Comparison of ENCODE assay signal across 23 cellular contexts in the genomic region with DNA sequence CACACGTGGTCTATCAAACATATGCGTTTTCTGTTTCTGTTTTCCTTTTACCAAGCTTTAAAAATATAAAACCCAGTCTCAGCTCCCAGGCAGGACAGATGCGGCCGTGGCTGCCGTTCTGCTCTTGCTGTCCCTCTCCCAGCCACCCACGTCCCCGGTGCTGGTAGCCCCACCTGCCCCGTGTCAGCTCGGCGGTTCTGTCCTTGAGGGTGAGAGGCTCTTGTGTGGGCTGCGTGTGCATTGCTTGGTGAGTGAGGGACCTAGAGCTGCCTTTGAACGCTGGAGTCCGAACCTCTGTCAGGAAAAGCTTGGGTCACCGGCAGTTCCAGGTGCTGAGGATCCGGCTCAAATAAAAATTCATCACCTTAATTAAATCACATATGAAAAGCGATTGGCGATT.
"Had no signal": no experiment of that assay in that cellular context is flagged by ENCODE, and none has a peak within 500 bp of the region (broad histone marks: within the 10 kb centered on the region; RNA-seq: fewer than 3 reads in every experiment).

No MANE protein-coding gene starts in this region.

- H3K27me3 ChIP-seq: adrenal gland, Peyer's patch had no signal

- H3K4me3 ChIP-seq: adrenal gland, Peyer's patch had no signal

- ATAC-seq: activated CD4-positive, alpha-beta T cell treated with anti-CD3 and anti-CD28 coated beads for 36 hours had no signal

- H3K27ac Mint-ChIP-seq: activated CD4-positive, alpha-beta memory T cell treated with anti-CD3 and anti-CD28 coated beads, Interleukin-2, amount 10 ng/mL, durations not matched to agents 7 days and 5 days; activated CD4-positive, alpha-beta T cell treated with anti-CD3 and anti-CD28 coated beads for 36 hours; activated naive CD8-positive, alpha-beta T cell treated with anti-CD3 and anti-CD28 coated beads, Interleukin-2, amount 10 ng/mL, durations not matched to agents 7 days and 5 days had no signal

- H3K4me3 Mint-ChIP-seq: activated CD4-positive, alpha-beta memory T cell treated with anti-CD3 and anti-CD28 coated beads, Interleukin-2, amount 10 ng/mL, durations not matched to agents 7 days and 5 days; activated CD4-positive, alpha-beta T cell treated with anti-CD3 and anti-CD28 coated beads for 36 hours; activated naive CD8-positive, alpha-beta T cell treated with anti-CD3 and anti-CD28 coated beads, Interleukin-2, amount 10 ng/mL, durations not matched to agents 7 days and 5 days had no signal

- H3K27ac ChIP-seq: adrenal gland, Peyer's patch, WERI-Rb-1 had no signal

- DNase-seq: activated CD4-positive, alpha-beta memory T cell treated with anti-CD3 and anti-CD28 coated beads, Interleukin-2, amount 10 ng/mL, durations not matched to agents 7 days and 5 days; activated CD4-positive, alpha-beta T cell treated with anti-CD3 and anti-CD28 coated beads for 36 hours; activated CD4-positive, alpha-beta T cell treated with anti-CD3 and anti-CD28 coated beads, Interleukin-2, amount 50 U/mL, for 1 hour; activated naive CD4-positive, alpha-beta T cell treated with anti-CD3 and anti-CD28 coated beads, Interleukin-2, amount 50 U/mL, for 16 hours; activated naive CD8-positive, alpha-beta T cell treated with anti-CD3 and anti-CD28 coated beads, Interleukin-2, amount 10 ng/mL, durations not matched to agents 7 days and 5 days; activated T-cell treated with anti-CD3 and anti-CD28 coated beads for 4 hours; adrenal gland; anterior cingulate cortex; caudate nucleus; Kasumi-1; MV-4-11; NCI-H1092 treated with DMSO at 0.1 percent for 48 hours; NCI-H1417 treated with DMSO at 0.1 percent for 48 hours; NCI-H1694; NCI-H2029; NCI-H2107; NCI-H2171 treated with DMSO at 0.1 percent for 48 hours; NCI-H226; NCI-H526 treated with DMSO at 0.1 percent for 48 hours; NK-92 treated with Interleukin-12 subunit alpha and Interleukin-12 subunit beta, amount 100 ng/mL, for 24 hours; Peyer's patch; SHP77; WERI-Rb-1 had no signal

- H3K27me3 Mint-ChIP-seq: activated CD4-positive, alpha-beta memory T cell treated with anti-CD3 and anti-CD28 coated beads, Interleukin-2, amount 10 ng/mL, durations not matched to agents 7 days and 5 days; activated CD4-positive, alpha-beta T cell treated with anti-CD3 and anti-CD28 coated beads for 36 hours; activated naive CD8-positive, alpha-beta T cell treated with anti-CD3 and anti-CD28 coated beads, Interleukin-2, amount 10 ng/mL, durations not matched to agents 7 days and 5 days had no signal

- H3K9me3 Mint-ChIP-seq: activated CD4-positive, alpha-beta memory T cell treated with anti-CD3 and anti-CD28 coated beads, Interleukin-2, amount 10 ng/mL, durations not matched to agents 7 days and 5 days; activated naive CD8-positive, alpha-beta T cell treated with anti-CD3 and anti-CD28 coated beads, Interleukin-2, amount 10 ng/mL, durations not matched to agents 7 days and 5 days had no signal

- H3K9me3 ChIP-seq: adrenal gland, Peyer's patch had no signal
